In the genomic region with DNA sequence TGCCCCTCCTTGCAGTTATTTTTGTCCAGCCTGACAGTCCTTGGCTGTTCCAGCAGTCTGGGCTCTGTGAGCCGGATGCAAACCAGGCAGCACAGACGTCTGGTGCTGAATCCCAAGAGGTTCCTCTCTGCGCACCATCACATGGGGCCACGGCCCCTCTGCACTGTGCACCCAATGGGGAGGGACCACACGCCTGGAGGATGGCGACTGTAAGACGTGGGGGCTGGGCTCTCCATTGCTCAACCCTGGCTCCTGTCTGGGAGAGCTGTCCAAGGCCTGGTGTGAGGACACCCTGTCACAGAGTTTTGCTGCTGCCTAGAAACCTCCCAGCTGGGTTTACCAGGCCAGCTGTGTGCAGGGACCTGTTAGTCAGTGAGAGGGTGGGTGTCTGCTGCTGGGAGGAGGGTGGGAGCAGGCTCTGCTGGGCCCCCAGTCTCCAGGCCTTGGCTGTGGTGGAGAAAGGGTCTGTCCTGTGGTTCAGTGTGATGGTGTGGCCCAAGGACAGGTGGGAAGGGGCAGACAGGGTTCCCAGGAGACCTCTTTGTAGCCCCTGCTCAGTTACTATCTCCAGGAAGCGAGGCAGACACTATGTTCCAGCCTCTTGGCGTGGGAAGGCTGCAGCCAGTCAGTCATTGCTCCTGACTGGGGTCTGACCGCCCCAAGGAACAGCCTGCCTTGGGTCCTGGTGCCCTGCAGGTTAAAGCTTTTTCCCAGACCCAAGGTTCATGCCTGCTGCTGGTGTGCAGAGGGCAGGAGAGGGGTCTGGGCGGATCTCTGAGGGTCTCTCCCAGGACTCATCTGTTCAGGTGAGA, we compare ENCODE assay signal across 11 cellular contexts. TPM values are rescaled to one million over a fixed set of nuclear protein-coding genes. Genes with fewer than 3 reads are reported as not detected.
A peak's percentile ranks its signal among the peaks of the same experiment; 100 is the strongest.
DNase-seq lines count a peak whose midpoint lies in the region; ATAC-seq and TF ChIP-seq lines count a peak whose summit lies in the region.
"Had no signal": no experiment of that assay in that cellular context is flagged by ENCODE, and none has a peak within 500 bp of the region (broad histone marks: within the 10 kb centered on the region; RNA-seq: fewer than 3 reads in every experiment).

No MANE protein-coding gene starts in this region.

- TF ChIP-seq POLR2A in gastroesophageal sphincter (IDR thresholded peaks at IDR 0.05) (no peak), transverse colon (IDR thresholded peaks at IDR 0.05) (no peak)

- no peaks in the 10 kb centered on the region for H3K9me3 Mint-ChIP-seq in endodermal cell
- H3K9me3 Mint-ChIP-seq: activated CD4-positive, alpha-beta memory T cell treated with anti-CD3 and anti-CD28 coated beads for 36 hours had no signal

- H3K4me3 Mint-ChIP-seq in endodermal cell, result no peak overlapping the region
- H3K4me3 Mint-ChIP-seq: activated CD4-positive, alpha-beta memory T cell treated with anti-CD3 and anti-CD28 coated beads for 36 hours had no signal

- H3K27ac Mint-ChIP-seq in endodermal cell, result no peak overlapping the region
- H3K27ac Mint-ChIP-seq: activated CD4-positive, alpha-beta memory T cell treated with anti-CD3 and anti-CD28 coated beads for 36 hours had no signal

- DNase-seq in midbrain (lab: John Stamatoyannopoulos, UW) (peak; percentile 79), transverse colon (peak; percentile 43), HAP-1 (ENCODE audit: low spot score in 2 of 2) (no peak), endodermal cell (no peak), NCI-H2029 treated with DMSO at 0.1 percent for 48 hours (lab: John Stamatoyannopoulos, UW) (no peak)
- DNase-seq in activated CD4-positive, alpha-beta T cell treated with anti-CD3 and anti-CD28 coated beads for 48 hours, result no peak
- DNase-seq: activated CD4-positive, alpha-beta memory T cell treated with anti-CD3 and anti-CD28 coated beads for 36 hours; Kasumi-1 had no signal

- no peaks in the 10 kb centered on the region for H3K9me3 ChIP-seq in gastroesophageal sphincter
- no peaks in the 10 kb centered on the region for H3K9me3 ChIP-seq in transverse colon
- H3K9me3 ChIP-seq in HAP-1, result no peaks in the 10 kb centered on the region
- H3K9me3 ChIP-seq in endodermal cell (ENCODE audit: control insufficient read depth, low read length), result no peaks in the 10 kb centered on the region

- no peak for TF ChIP-seq CTCF in gastroesophageal sphincter (IDR thresholded peaks at IDR 0.05)
- TF ChIP-seq CTCF in transverse colon (IDR thresholded peaks at IDR 0.05), result no peak
- no peak for TF ChIP-seq CTCF in endodermal cell (conservative IDR thresholded peaks at IDR 0.05)

- peak; percentile 56 for ATAC-seq in SK-N-SH treated with all-trans-retinoic acid at 6 μM for 48 hours
- ATAC-seq in gastroesophageal sphincter, result peak; percentile 94

- no peaks in the 10 kb centered on the region for H3K4me1 Mint-ChIP-seq in endodermal cell

- H3K4me3 ChIP-seq in gastroesophageal sphincter (no peak overlapping the region), transverse colon (no peak overlapping the region), HAP-1 (no peak overlapping the region), endodermal cell (ENCODE audit: low read length) (no peak overlapping the region)

- 100% methylated on average over 1 of the region's 11 CpGs for WGBS in gastroesophageal sphincter (ENCODE audit: low coverage in 1 of 2), 2 donors
- WGBS in transverse colon (ENCODE audit: low coverage in 1 of 2), 2 donors, result 81% methylated on average over 11 of the region's 11 CpGs; no CpG with 5 or more reads in 1 of the 2 donors
- 80 to 85% methylated on average over 3 to 11 of the region's 11 CpGs for WGBS in endodermal cell (ENCODE audit: insufficient coverage in 1 of 2, insufficient read length in 1 of 2), 2 experiments

- H3K9ac ChIP-seq in endodermal cell (ENCODE audit: extremely low read depth, low read length, poor library complexity, severe bottlenecking), result no peak overlapping the region

- TF ChIP-seq EP300 in gastroesophageal sphincter (IDR thresholded peaks at IDR 0.05) (no peak), transverse colon (IDR thresholded peaks at IDR 0.05; ENCODE audit: low read depth) (no peak)

- peaks cover 85% of the 10 kb centered on the region for H3K27me3 Mint-ChIP-seq in endodermal cell (ENCODE audit: insufficient read depth)
- H3K27me3 Mint-ChIP-seq: activated CD4-positive, alpha-beta memory T cell treated with anti-CD3 and anti-CD28 coated beads for 36 hours had no signal

- H3K27ac ChIP-seq in gastroesophageal sphincter (peak overlapping the region in 3 of 4 donors; percentile 50 to 73 (median 60)), transverse colon (peak overlapping the region in 3 of 4 donors; percentile 29 to 48 (median 44)), endodermal cell (ENCODE audit: low read depth, low read length) (no peak overlapping the region)

- in situ Hi-C loops in transverse colon (cut with MboI; ENCODE audit: low pct_ligation_motif_present in 1 of 4, low pct_unique_long_range_greater_than_20kb in 1 of 4, low sequenced_read_pairs in 3 of 4), result no loop called here
- in situ Hi-C loops in HAP-1 (cut with MboI; ENCODE audit: low sequenced_read_pairs), result no loop called here

- peaks cover 0 to 38% (median 6%) of the 10 kb centered on the region in 3 donors for H3K4me1 ChIP-seq in gastroesophageal sphincter
- H3K4me1 ChIP-seq in transverse colon, result peaks cover 0 to 3% (median 0%) of the 10 kb centered on the region in 4 donors
- no peaks in the 10 kb centered on the region for H3K4me1 ChIP-seq in HAP-1
- H3K4me1 ChIP-seq in endodermal cell (ENCODE audit: control insufficient read depth, insufficient read depth, low read length), result no peaks in the 10 kb centered on the region

- H3K27me3 ChIP-seq in gastroesophageal sphincter, result no peaks in the 10 kb centered on the region
- H3K27me3 ChIP-seq in transverse colon, result no peaks in the 10 kb centered on the region
- no peaks in the 10 kb centered on the region for H3K27me3 ChIP-seq in HAP-1 (ENCODE audit: low read depth)
- peaks cover 69% of the 10 kb centered on the region for H3K27me3 ChIP-seq in endodermal cell (ENCODE audit: control insufficient read depth, insufficient read depth, low read length, poor library complexity, severe bottlenecking)

- intact Hi-C loops in transverse colon (cut with DNase I; ENCODE audit: low total_unique reads), result no loop called here

- H3K36me3 ChIP-seq in gastroesophageal sphincter (peaks cover 0 to 4% of the 10 kb centered on the region in 2 donors), transverse colon (no peaks in the 10 kb centered on the region), HAP-1 (replicated peaks) (no peaks in the 10 kb centered on the region), endodermal cell (ENCODE audit: control insufficient read depth, insufficient read depth, low read length) (no peaks in the 10 kb centered on the region)

- no peaks in the 10 kb centered on the region for H3K36me3 Mint-ChIP-seq in endodermal cell (ENCODE audit: low read depth)
- H3K36me3 Mint-ChIP-seq: activated CD4-positive, alpha-beta memory T cell treated with anti-CD3 and anti-CD28 coated beads for 36 hours had no signal

TF ChIP-seq in SK-N-SH treated with all-trans-retinoic acid at 6 μM for 48 hours, 23 proteins besides CTCF, POLR2A, EP300 and RAD21 (continues in another document):
- TF ChIP-seq, protein P1, sequence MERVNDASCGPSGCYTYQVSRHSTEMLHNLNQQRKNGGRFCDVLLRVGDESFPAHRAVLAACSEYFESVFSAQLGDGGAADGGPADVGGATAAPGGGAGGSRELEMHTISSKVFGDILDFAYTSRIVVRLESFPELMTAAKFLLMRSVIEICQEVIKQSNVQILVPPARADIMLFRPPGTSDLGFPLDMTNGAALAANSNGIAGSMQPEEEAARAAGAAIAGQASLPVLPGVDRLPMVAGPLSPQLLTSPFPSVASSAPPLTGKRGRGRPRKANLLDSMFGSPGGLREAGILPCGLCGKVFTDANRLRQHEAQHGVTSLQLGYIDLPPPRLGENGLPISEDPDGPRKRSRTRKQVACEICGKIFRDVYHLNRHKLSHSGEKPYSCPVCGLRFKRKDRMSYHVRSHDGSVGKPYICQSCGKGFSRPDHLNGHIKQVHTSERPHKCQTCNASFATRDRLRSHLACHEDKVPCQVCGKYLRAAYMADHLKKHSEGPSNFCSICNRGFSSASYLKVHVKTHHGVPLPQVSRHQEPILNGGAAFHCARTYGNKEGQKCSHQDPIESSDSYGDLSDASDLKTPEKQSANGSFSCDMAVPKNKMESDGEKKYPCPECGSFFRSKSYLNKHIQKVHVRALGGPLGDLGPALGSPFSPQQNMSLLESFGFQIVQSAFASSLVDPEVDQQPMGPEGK (CRISPR knock-in tag; IDR thresholded peaks at IDR 0.05; ENCODE audit: borderline replicate concordance), result no peak
- TF ChIP-seq ZNF8 (CRISPR knock-in tag; IDR thresholded peaks at IDR 0.05) (no peak), GLIS3 (CRISPR knock-in tag; IDR thresholded peaks at IDR 0.05) (no peak), ZNF70 (CRISPR knock-in tag; IDR thresholded peaks at IDR 0.05) (no peak), ISL1 (CRISPR knock-in tag; IDR thresholded peaks at IDR 0.05) (no peak), RARB (CRISPR knock-in tag; IDR thresholded peaks at IDR 0.05) (no peak), TCF4 (CRISPR knock-in tag; IDR thresholded peaks at IDR 0.05; ENCODE audit: borderline replicate concordance) (no peak), TOX (CRISPR knock-in tag; IDR thresholded peaks at IDR 0.05; ENCODE audit: borderline replicate concordance) (no peak)
- TF ChIP-seq, protein P2, sequence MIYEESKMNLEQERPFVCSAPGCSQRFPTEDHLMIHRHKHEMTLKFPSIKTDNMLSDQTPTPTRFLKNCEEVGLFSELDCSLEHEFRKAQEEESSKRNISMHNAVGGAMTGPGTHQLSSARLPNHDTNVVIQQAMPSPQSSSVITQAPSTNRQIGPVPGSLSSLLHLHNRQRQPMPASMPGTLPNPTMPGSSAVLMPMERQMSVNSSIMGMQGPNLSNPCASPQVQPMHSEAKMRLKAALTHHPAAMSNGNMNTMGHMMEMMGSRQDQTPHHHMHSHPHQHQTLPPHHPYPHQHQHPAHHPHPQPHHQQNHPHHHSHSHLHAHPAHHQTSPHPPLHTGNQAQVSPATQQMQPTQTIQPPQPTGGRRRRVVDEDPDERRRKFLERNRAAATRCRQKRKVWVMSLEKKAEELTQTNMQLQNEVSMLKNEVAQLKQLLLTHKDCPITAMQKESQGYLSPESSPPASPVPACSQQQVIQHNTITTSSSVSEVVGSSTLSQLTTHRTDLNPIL (CRISPR knock-in tag; IDR thresholded peaks at IDR 0.05; ENCODE audit: low read depth), result no peak

RNA-seq across cellular contexts. Expression of a gene that starts 13.8 kb away (rescaled TPM):
- total RNA-seq in gastroesophageal sphincter (1 to 10 TPM; 3.0 to 8.4 (median 6.0) TPM), transverse colon (10 to 100 TPM in 1 of 4 donors, 1 to 10 TPM in 3; 1.2 to 12.1 (median 2.5) TPM), endodermal cell (1 to 10 TPM; 1.2 to 1.5 TPM)
- 6.9 TPM for polyA plus RNA-seq in endodermal cell (2013, experiment 1 of 2)
- polyA plus RNA-seq in endodermal cell (2013, experiment 2 of 2), result 6.7 TPM
- total RNA-seq: bronchial epithelial cell had no signal

RNA-seq across cellular contexts. Expression of a gene that starts 46.2 kb away (rescaled TPM):
- total RNA-seq in gastroesophageal sphincter, result 1 to 10 TPM in 1 of 4 donors, not detected in 3; 1.1 TPM
- not detected for total RNA-seq in transverse colon
- not detected for total RNA-seq in endodermal cell
- polyA plus RNA-seq in endodermal cell (2013, experiment 1 of 2), result not detected
- not detected for polyA plus RNA-seq in endodermal cell (2013, experiment 2 of 2)
- total RNA-seq: activated CD4-positive, alpha-beta memory T cell treated with anti-CD3 and anti-CD28 coated beads for 36 hours; bronchial epithelial cell had no signal

RNA-seq across cellular contexts. Expression of a gene that starts 49.1 kb away (rescaled TPM):
- total RNA-seq in gastroesophageal sphincter (100 to 1,000 TPM; 101 to 160 (median 123) TPM), transverse colon (100 to 1,000 TPM in 3 of 4 donors, 10 to 100 TPM in 1; 79.1 to 193 (median 142) TPM), endodermal cell (100 to 1,000 TPM; 230 to 270 TPM)
- polyA plus RNA-seq in endodermal cell (2013, experiment 1 of 2), result 153 TPM
- polyA plus RNA-seq in endodermal cell (2013, experiment 2 of 2), result 140 TPM

Comparison
In these comparisons a context has a peak if more than half of its experiments do, and no peak if none do; other contexts are left out.
1. DNase-seq: peak in midbrain (single experiment) and transverse colon (single experiment); none in HAP-1 (0 of 2), activated CD4-positive, alpha-beta T cell treated with anti-CD3 and anti-CD28 coated beads for 48 hours (single experiment), endodermal cell (single experiment) and NCI-H2029 treated with DMSO at 0.1 percent for 48 hours (single experiment).